In the genomic region with DNA sequence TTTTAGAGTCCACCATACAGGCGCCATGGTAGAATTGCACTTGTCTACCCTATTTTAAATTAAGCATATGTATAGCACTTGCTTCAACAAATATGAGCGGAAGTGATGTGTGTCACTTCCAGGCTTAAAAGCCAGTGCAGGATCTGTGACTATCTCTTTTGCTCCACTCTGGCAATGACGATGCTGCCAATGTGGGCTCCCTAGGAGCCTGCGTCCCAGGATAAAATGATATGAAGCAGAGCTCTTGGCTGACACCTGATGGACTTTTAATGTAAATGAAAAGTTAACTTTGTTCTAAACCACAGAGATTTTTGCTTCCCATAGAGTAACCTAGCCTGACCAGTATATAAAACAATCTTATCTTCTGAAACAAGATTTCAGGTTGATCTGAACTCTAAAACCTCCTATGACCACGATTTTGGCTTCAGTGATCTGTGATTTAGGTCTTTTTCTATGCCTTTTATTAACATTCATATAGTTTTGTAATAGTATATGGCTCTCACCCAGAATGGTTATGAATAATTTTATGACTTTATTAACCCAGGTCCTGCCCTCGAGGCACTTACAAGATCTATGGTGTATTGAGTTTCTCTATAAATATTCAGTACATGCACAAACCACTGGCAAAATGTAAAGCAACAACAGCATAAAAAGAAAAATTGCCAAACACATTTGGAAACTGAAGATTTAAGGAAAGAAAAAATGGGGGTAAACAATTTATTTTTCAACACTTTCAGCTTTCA, we compare ENCODE assay signal across 12 cellular contexts.
DNase-seq lines count a peak whose midpoint lies in the region; ATAC-seq, FAIRE-seq and TF ChIP-seq lines count a peak whose summit lies in the region.
"Had no signal": no experiment of that assay in that cellular context is flagged by ENCODE, and none has a peak within 500 bp of the region (broad histone marks: within the 10 kb centered on the region; RNA-seq: fewer than 3 reads in every experiment).

No MANE protein-coding gene starts in this region.

- H4K20me1 ChIP-seq in OCI-LY1 (ENCODE audit: insufficient read depth, low read length) (no peaks in the 10 kb centered on the region), H1 (replicated peaks in 1 of 2; ENCODE audit: control insufficient read depth in 1 of 2, insufficient read depth in 2 of 2, low read length in 2 of 2) (no peaks in the 10 kb centered on the region)

- H3K9ac ChIP-seq in OCI-LY1 (ENCODE audit: low read length): no peak overlapping the region
- H3K9ac ChIP-seq in H1 (replicated peaks in 1 of 4; ENCODE audit: extremely low read depth in 1 of 4, low read depth in 3 of 4, low read length in 3 of 4): no peak overlapping the region

- no peak overlapping the region for H2AK5ac ChIP-seq in H1 (ENCODE audit: low read depth, low read length)

- H3K79me1 ChIP-seq in H1 (ENCODE audit: low read depth, low read length): no peaks in the 10 kb centered on the region; the same call in 1 of the 2 replicates

- TF ChIP-seq RAD21 in H1 (IDR thresholded peaks at IDR 0.05 in 1 of 2, conservative IDR thresholded peaks at IDR 0.05 in 1 of 2; ENCODE audit: low read depth in 2 of 2, low read length in 2 of 2): peak; percentile 66 to 71

- H3K36me3 ChIP-seq in OCI-LY1 (ENCODE audit: insufficient read depth, low read length) (no peaks in the 10 kb centered on the region), H1 (ENCODE audit: control insufficient read depth in 2 of 4, insufficient read depth in 4 of 4, low read length in 3 of 4) (no peaks in the 10 kb centered on the region), prostate gland (no peaks in the 10 kb centered on the region)

- H2BK12ac ChIP-seq in H1 (ENCODE audit: low read depth, low read length): no peak overlapping the region

- H2AFZ ChIP-seq in OCI-LY1 (ENCODE audit: low read length) (no peak overlapping the region), H1 (ENCODE audit: low read length) (no peak overlapping the region)

- CTCF ChIA-PET in H1 (lab: Charles Lee; ENCODE audit: partially characterized antibody): interaction anchor here (0.6 to 1.9 kb wide), 9 partner anchors 10 to 658 kb away, joined by 3 to 15 read pairs (median 4); no protein-coding TSS in a partner anchor

- H3K79me2 ChIP-seq in OCI-LY1 (ENCODE audit: insufficient read depth, low read length) (no peaks in the 10 kb centered on the region), H1 (ENCODE audit: control insufficient read depth in 1 of 2, insufficient read depth in 2 of 2, low read length in 2 of 2) (no peaks in the 10 kb centered on the region)

- TF ChIP-seq CTCF in OCI-LY1 (IDR thresholded peaks at IDR 0.05; ENCODE audit: low read length) (peak; percentile 26; the same call in 1 of the 2 replicates), H1 (IDR thresholded peaks at IDR 0.05; ENCODE audit: control extremely low read depth in 1 of 3, insufficient read depth in 1 of 3, low read depth in 1 of 3, low read length in 3 of 3) (peak in 2 of 3 experiments; percentile 37 to 41; a peak in 2 of 4 replicates), retinal pigment epithelial cell (conservative IDR thresholded peaks at IDR 0.05; ENCODE audit: low read depth, low read length) (peak; percentile 50), prostate gland (IDR thresholded peaks at IDR 0.05) (no peak)

- H3K4me2 ChIP-seq in OCI-LY1 (ENCODE audit: low read length) (no peak overlapping the region), H1 (ENCODE audit: insufficient read depth in 1 of 2, low read depth in 2 of 2, low read length in 2 of 2) (no peak overlapping the region)

- no peak overlapping the region for H3K27ac ChIP-seq in OCI-LY1 (ENCODE audit: low read depth, low read length, poor library complexity, severe bottlenecking)
- H3K27ac ChIP-seq in H1 (ENCODE audit: low read depth, low read length): no peak overlapping the region
- H3K27ac ChIP-seq in prostate gland: no peak overlapping the region

- TF ChIP-seq POLR2A in H1 (IDR thresholded peaks at IDR 0.05; ENCODE audit: control extremely low read depth in 1 of 2, low read depth in 2 of 2, low read length in 2 of 2) (no peak), prostate gland (IDR thresholded peaks at IDR 0.05) (no peak)

- H3K4ac ChIP-seq in H1 (replicated peaks; ENCODE audit: insufficient read length, low read depth, low read length): no peak overlapping the region

- H4K5ac ChIP-seq in H1 (ENCODE audit: insufficient read length, low read depth, low read length): no peak overlapping the region

- no peaks in the 10 kb centered on the region for H3F3A ChIP-seq in OCI-LY1 (ENCODE audit: insufficient read depth, low read length)

- FAIRE-seq in H1 (lab: Jason Lieb, UNC): peak; percentile 39
- FAIRE-seq: G401.6 had no signal

- H2BK120ac ChIP-seq in H1 (replicated peaks; ENCODE audit: low read depth, low read length): no peak overlapping the region

- H3K18ac ChIP-seq in H1 (ENCODE audit: extremely low read depth, low read length): no peak overlapping the region

- H3K9me3 ChIP-seq in OCI-LY1 (ENCODE audit: low read length) (no peaks in the 10 kb centered on the region), H1 (ENCODE audit: insufficient read depth in 2 of 2, low read depth in 1 of 2, low read length in 1 of 2) (no peaks in the 10 kb centered on the region), prostate gland (no peaks in the 10 kb centered on the region)

- no peak overlapping the region for H4K91ac ChIP-seq in H1 (replicated peaks; ENCODE audit: insufficient read length, low read length)

- intact Hi-C loops in prostate gland (cut with DNase I): no loop called here

- peak; percentile 48 for DNase-seq in NCI-H82 (lab: John Stamatoyannopoulos, UW)
- DNase-seq in NCI-H82 treated with DMSO at 0.1 percent for 48 hours (lab: John Stamatoyannopoulos, UW; ENCODE audit: unreplicated experiment): no peak
- DNase-seq in H1 (ENCODE audit: low read depth in 1 of 2, low spot score in 2 of 2): no peak
- peak; percentile 3 for DNase-seq in retinal pigment epithelial cell (ENCODE audit: low read depth)
- no peak for DNase-seq in NCI-H510A (lab: John Stamatoyannopoulos, UW)
- no peak for DNase-seq in prostate gland (ENCODE audit: low spot score)
- DNase-seq: KG1; left ventricle myocardium superior; stimulated activated CD4-positive, alpha-beta T cell treated with anti-CD3 and anti-CD28 coated beads, Interleukin-1b, Interleukin-23, amount 100 ng/mL, for 48 hours had no signal

- H3K23ac ChIP-seq in H1 (ENCODE audit: insufficient read length): no peak overlapping the region

- 82% methylated on average over 6 of the region's 6 CpGs; no CpG with 5 or more reads in 1 of the 2 experiments for WGBS in H1 (ENCODE audit: extremely low coverage in 1 of 2, insufficient coverage in 1 of 2, insufficient read length in 1 of 2, insufficient replicate concordance in 2 of 2, low coverage in 1 of 2, low lambda C conversion rate in 2 of 2, missing lambda C conversion rate in 1 of 2), 2 experiments
- 65% methylated on average over 6 of the region's 6 CpGs for WGBS in prostate gland

- H3K4me1 ChIP-seq in OCI-LY1 (ENCODE audit: insufficient read depth, low read length, severe bottlenecking) (no peaks in the 10 kb centered on the region), H1 (replicated peaks in 1 of 4; ENCODE audit: control insufficient read depth in 3 of 4, insufficient read depth in 4 of 4, low read length in 3 of 4) (peaks cover 0 to 6% (median 1%) of the 10 kb centered on the region in 4 experiments; a peak in 3 of 7 replicates), prostate gland (replicated peaks) (no peaks in the 10 kb centered on the region)

- H3K27me3 ChIP-seq in OCI-LY1 (ENCODE audit: insufficient read depth, low read length) (no peaks in the 10 kb centered on the region), H1 (replicated peaks in 1 of 4; ENCODE audit: control insufficient read depth in 3 of 4, extremely low read depth in 1 of 4, insufficient read depth in 3 of 4, low read length in 3 of 4) (no peaks in the 10 kb centered on the region), prostate gland (replicated peaks; ENCODE audit: insufficient read depth) (no peaks in the 10 kb centered on the region)

- no peak overlapping the region for H2BK15ac ChIP-seq in H1 (ENCODE audit: low read length)

- H3K14ac ChIP-seq in H1 (ENCODE audit: insufficient read length): no peak overlapping the region

- H4K8ac ChIP-seq in H1 (ENCODE audit: extremely low read depth, insufficient read depth, low read length): no peak overlapping the region

- H3K4me3 ChIP-seq in OCI-LY1 (ENCODE audit: low read depth, low read length, poor library complexity, severe bottlenecking): no peak overlapping the region
- no peak overlapping the region for H3K4me3 ChIP-seq in H1 (ENCODE audit: extremely low read depth in 1 of 4, insufficient read depth in 2 of 4, low read depth in 3 of 4, low read length in 4 of 4)
- H3K4me3 ChIP-seq in retinal pigment epithelial cell (ENCODE audit: low read length): no peak overlapping the region
- no peak overlapping the region for H3K4me3 ChIP-seq in prostate gland

- TF ChIP-seq EP300 in H1 (IDR thresholded peaks at IDR 0.05; ENCODE audit: borderline replicate concordance in 1 of 2, low read depth in 2 of 2, low read length in 2 of 2): no peak

- H3K9me2 ChIP-seq in OCI-LY1 (ENCODE audit: low read depth, low read length): no peaks in the 10 kb centered on the region

- no peak overlapping the region for H2BK5ac ChIP-seq in H1 (ENCODE audit: low read depth, low read length)

- POLR2A ChIA-PET in H1 (lab: Charles Lee; ENCODE audit: partially characterized antibody): no interaction called here

- no peak overlapping the region for H2BK20ac ChIP-seq in H1 (ENCODE audit: low read length)

- H3K23me2 ChIP-seq in H1 (ENCODE audit: low read depth, low read length): no peaks in the 10 kb centered on the region

- ATAC-seq in GM19467 (IDR thresholded peaks at IDR 0.05; ENCODE audit: unreplicated experiment): no peak
- ATAC-seq: left ventricle myocardium superior had no signal

- no peak overlapping the region for H3K56ac ChIP-seq in H1 (replicated peaks; ENCODE audit: insufficient read length, low read depth, low read length)

TF ChIP-seq in H1, 55 proteins besides CTCF, POLR2A, EP300 and RAD21:
- no peak for TF ChIP-seq SP2 (IDR thresholded peaks at IDR 0.05; ENCODE audit: low read length)

Comparison
In these comparisons a context has a peak if more than half of its experiments do, and no peak if none do; other contexts are left out.
1. DNase-seq: peak in NCI-H82 (single experiment) and retinal pigment epithelial cell (single experiment); none in NCI-H82 treated with DMSO at 0.1 percent for 48 hours (single experiment), H1 (0 of 2), NCI-H510A (single experiment) and prostate gland (single experiment).
2. CTCF ChIP-seq: peak in OCI-LY1 (single experiment), H1 (2 of 3) and retinal pigment epithelial cell (single experiment); none in prostate gland (0 of 4).